ENCODE assay signal across 15 cellular contexts in the genomic region with DNA sequence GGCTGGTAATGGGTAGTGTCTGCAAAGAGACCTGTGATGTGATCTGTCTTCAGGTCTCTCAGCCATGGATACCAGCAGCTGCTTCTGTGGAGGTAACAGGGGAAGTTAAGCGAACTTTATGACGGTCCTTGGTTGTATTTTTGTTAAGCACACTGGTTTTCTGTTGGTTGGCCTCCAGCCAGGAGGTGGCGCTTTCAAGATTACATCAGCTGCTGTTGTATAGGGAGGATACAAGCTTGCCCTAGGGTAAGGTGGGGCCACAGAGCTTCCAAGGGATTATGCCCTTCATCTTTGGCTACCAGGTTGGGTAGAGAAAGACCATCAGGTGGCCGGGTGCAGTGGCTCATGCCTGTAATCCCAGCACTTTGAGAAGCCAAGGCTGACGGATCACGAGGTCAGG.
DNase-seq lines count a peak whose midpoint lies in the region; TF ChIP-seq lines count a peak whose summit lies in the region.
"Had no signal": no experiment of that assay in that cellular context is flagged by ENCODE, and none has a peak within 500 bp of the region (broad histone marks: within the 10 kb centered on the region; RNA-seq: fewer than 3 reads in every experiment).

No MANE protein-coding gene starts in this region.

- H3K9me3 ChIP-seq in OCI-LY1 (ENCODE audit: low read length) = no peaks in the 10 kb centered on the region
- H3K9me3 ChIP-seq in endodermal cell (ENCODE audit: control insufficient read depth, low read length) = no peaks in the 10 kb centered on the region
- no peaks in the 10 kb centered on the region for H3K9me3 ChIP-seq in trophoblast cell (ENCODE audit: insufficient read depth, low read depth, low read length)
- H3K9me3 ChIP-seq: SJSA1 had no signal

- no peak overlapping the region for H2BK12ac ChIP-seq in trophoblast cell (ENCODE audit: low read length)

- 93 to 98% methylated on average over 5 to 6 of the region's 6 CpGs for WGBS in endodermal cell (ENCODE audit: insufficient coverage in 1 of 2, insufficient read length in 1 of 2), 2 experiments
- no CpG with 5 or more reads among the region's 6 CpGs for WGBS in trophoblast cell (ENCODE audit: extremely low coverage, insufficient coverage, insufficient read length)

- no peak overlapping the region for H2AK5ac ChIP-seq in trophoblast cell (ENCODE audit: low read length)

- H3K14ac ChIP-seq in trophoblast cell (ENCODE audit: low read length) = no peak overlapping the region

- H3K27ac Mint-ChIP-seq in endodermal cell = no peak overlapping the region
- H3K27ac Mint-ChIP-seq: CD4-positive, alpha-beta T cell had no signal

- H3K23ac ChIP-seq in trophoblast cell (ENCODE audit: low read length) = no peak overlapping the region

- H3K18ac ChIP-seq in trophoblast cell (ENCODE audit: low read length) = no peak overlapping the region

- H2BK120ac ChIP-seq in trophoblast cell (ENCODE audit: insufficient read depth, low read length, poor library complexity) = no peak overlapping the region

- H3K4me3 ChIP-seq in OCI-LY1 (ENCODE audit: low read depth, low read length, poor library complexity, severe bottlenecking) (no peak overlapping the region), endodermal cell (ENCODE audit: low read length) (no peak overlapping the region), trophoblast cell (ENCODE audit: low read depth, low read length) (no peak overlapping the region)
- H3K4me3 ChIP-seq: SJSA1 had no signal

- no peaks in the 10 kb centered on the region for H3K36me3 ChIP-seq in OCI-LY1 (ENCODE audit: insufficient read depth, low read length)
- no peaks in the 10 kb centered on the region for H3K36me3 ChIP-seq in endodermal cell (ENCODE audit: control insufficient read depth, insufficient read depth, low read length)
- no peaks in the 10 kb centered on the region for H3K36me3 ChIP-seq in trophoblast cell (ENCODE audit: control insufficient read depth in 1 of 2, insufficient read depth in 2 of 2, low read length in 2 of 2)
- H3K36me3 ChIP-seq: SJSA1 had no signal

- H3K79me2 ChIP-seq in OCI-LY1 (ENCODE audit: insufficient read depth, low read length) (no peaks in the 10 kb centered on the region), trophoblast cell (ENCODE audit: control insufficient read depth, insufficient read depth, low read length, poor library complexity) (no peaks in the 10 kb centered on the region)

- no peak overlapping the region for H4K12ac ChIP-seq in trophoblast cell (ENCODE audit: low read depth, low read length)

- H3K9ac ChIP-seq in OCI-LY1 (ENCODE audit: low read length) = no peak overlapping the region
- no peak overlapping the region for H3K9ac ChIP-seq in endodermal cell (ENCODE audit: extremely low read depth, low read length, poor library complexity, severe bottlenecking)
- no peak overlapping the region for H3K9ac ChIP-seq in trophoblast cell (ENCODE audit: low read length)

- H3K4me1 ChIP-seq in OCI-LY1 (ENCODE audit: insufficient read depth, low read length, severe bottlenecking) = no peaks in the 10 kb centered on the region
- no peaks in the 10 kb centered on the region for H3K4me1 ChIP-seq in endodermal cell (ENCODE audit: control insufficient read depth, insufficient read depth, low read length)
- peaks cover 0 to 4% of the 10 kb centered on the region in 2 experiments for H3K4me1 ChIP-seq in trophoblast cell (ENCODE audit: control insufficient read depth in 1 of 2, insufficient read depth in 2 of 2, low read length in 2 of 2)
- H3K4me1 ChIP-seq: SJSA1 had no signal

- H4K91ac ChIP-seq in trophoblast cell (ENCODE audit: low read depth, low read length) = no peak overlapping the region

- H3K4me2 ChIP-seq in OCI-LY1 (ENCODE audit: low read length) = no peak overlapping the region
- H3K4me2 ChIP-seq in trophoblast cell (ENCODE audit: low read length) = no peak overlapping the region

- peaks cover 5% of the 10 kb centered on the region for H3K9me3 Mint-ChIP-seq in endodermal cell
- H3K9me3 Mint-ChIP-seq: CD4-positive, alpha-beta T cell had no signal

- no peaks in the 10 kb centered on the region for H3K9me2 ChIP-seq in OCI-LY1 (ENCODE audit: low read depth, low read length)

- H3F3A ChIP-seq in OCI-LY1 (ENCODE audit: insufficient read depth, low read length) = no peaks in the 10 kb centered on the region

- H2AFZ ChIP-seq in OCI-LY1 (ENCODE audit: low read length) (no peak overlapping the region), trophoblast cell (ENCODE audit: insufficient read depth, low read length, poor library complexity) (no peak overlapping the region)

- H3K79me1 ChIP-seq in trophoblast cell (ENCODE audit: low read length) = no peaks in the 10 kb centered on the region

- H2BK5ac ChIP-seq in trophoblast cell (ENCODE audit: low read depth, low read length, poor library complexity) = no peak overlapping the region

- no peak overlapping the region for H4K8ac ChIP-seq in trophoblast cell (ENCODE audit: low read depth, low read length)

- DNase-seq in DMS53 (lab: John Stamatoyannopoulos, UW) = peak; percentile 81
- peak; percentile 56 for DNase-seq in endodermal cell
- DNase-seq in cerebellum (ENCODE audit: low spot score) = no peak
- DNase-seq in trophoblast cell = no peak
- no peak for DNase-seq in GOT3 (lab: John Stamatoyannopoulos, UW)
- DNase-seq: CD4-positive, alpha-beta T cell; NCI-H1417; NCI-H1930; NCI-H2171 treated with DMSO at 0.1 percent for 48 hours; NCI-H510A; OCI-M1 had no signal

- H3K27ac ChIP-seq in OCI-LY1 (ENCODE audit: low read depth, low read length, poor library complexity, severe bottlenecking) (no peak overlapping the region), endodermal cell (ENCODE audit: low read depth, low read length) (no peak overlapping the region), trophoblast cell (ENCODE audit: low read depth, low read length) (no peak overlapping the region)
- H3K27ac ChIP-seq: SJSA1 had no signal

- H3K4ac ChIP-seq in trophoblast cell (ENCODE audit: low read depth, low read length) = no peak overlapping the region

- no peaks in the 10 kb centered on the region for H4K20me1 ChIP-seq in OCI-LY1 (ENCODE audit: insufficient read depth, low read length)

- no peaks in the 10 kb centered on the region for H3K36me3 Mint-ChIP-seq in endodermal cell (ENCODE audit: low read depth)

- H3K4me1 Mint-ChIP-seq in endodermal cell = peaks cover 7% of the 10 kb centered on the region
- H3K4me1 Mint-ChIP-seq: B cell had no signal

- H3K27me3 Mint-ChIP-seq in endodermal cell (ENCODE audit: insufficient read depth) = no peaks in the 10 kb centered on the region
- H3K27me3 Mint-ChIP-seq: B cell; CD4-positive, alpha-beta T cell had no signal

- 0 out of 2 replicates have a peak, but pooled peaks have one; percentile 2 for TF ChIP-seq CTCF in GM12874 (IDR thresholded peaks at IDR 0.05; ENCODE audit: insufficient read depth, low read depth, low read length)
- peak; percentile 7; the same call in 1 of the 2 replicates for TF ChIP-seq CTCF in OCI-LY1 (IDR thresholded peaks at IDR 0.05; ENCODE audit: low read length)
- peak; percentile 13 for TF ChIP-seq CTCF in endodermal cell (conservative IDR thresholded peaks at IDR 0.05)

- no peak overlapping the region for H3K4me3 Mint-ChIP-seq in endodermal cell
- H3K4me3 Mint-ChIP-seq: B cell; CD4-positive, alpha-beta T cell had no signal

- H3K27me3 ChIP-seq in OCI-LY1 (ENCODE audit: insufficient read depth, low read length) (no peaks in the 10 kb centered on the region), endodermal cell (ENCODE audit: control insufficient read depth, insufficient read depth, low read length, poor library complexity, severe bottlenecking) (no peaks in the 10 kb centered on the region), trophoblast cell (ENCODE audit: insufficient read depth, low read length) (no peaks in the 10 kb centered on the region)
- H3K27me3 ChIP-seq: SJSA1 had no signal

Comparison
In these comparisons a context has a peak if more than half of its experiments do, and no peak if none do; other contexts are left out.
1. DNase-seq: peak in DMS53 (single experiment) and endodermal cell (single experiment); none in cerebellum (single experiment), trophoblast cell (0 of 2) and GOT3 (single experiment).
2. Peak in every context shown above with its lines, with median percentiles within 50 percentile points of each other: CTCF ChIP-seq.